In the genomic region with DNA sequence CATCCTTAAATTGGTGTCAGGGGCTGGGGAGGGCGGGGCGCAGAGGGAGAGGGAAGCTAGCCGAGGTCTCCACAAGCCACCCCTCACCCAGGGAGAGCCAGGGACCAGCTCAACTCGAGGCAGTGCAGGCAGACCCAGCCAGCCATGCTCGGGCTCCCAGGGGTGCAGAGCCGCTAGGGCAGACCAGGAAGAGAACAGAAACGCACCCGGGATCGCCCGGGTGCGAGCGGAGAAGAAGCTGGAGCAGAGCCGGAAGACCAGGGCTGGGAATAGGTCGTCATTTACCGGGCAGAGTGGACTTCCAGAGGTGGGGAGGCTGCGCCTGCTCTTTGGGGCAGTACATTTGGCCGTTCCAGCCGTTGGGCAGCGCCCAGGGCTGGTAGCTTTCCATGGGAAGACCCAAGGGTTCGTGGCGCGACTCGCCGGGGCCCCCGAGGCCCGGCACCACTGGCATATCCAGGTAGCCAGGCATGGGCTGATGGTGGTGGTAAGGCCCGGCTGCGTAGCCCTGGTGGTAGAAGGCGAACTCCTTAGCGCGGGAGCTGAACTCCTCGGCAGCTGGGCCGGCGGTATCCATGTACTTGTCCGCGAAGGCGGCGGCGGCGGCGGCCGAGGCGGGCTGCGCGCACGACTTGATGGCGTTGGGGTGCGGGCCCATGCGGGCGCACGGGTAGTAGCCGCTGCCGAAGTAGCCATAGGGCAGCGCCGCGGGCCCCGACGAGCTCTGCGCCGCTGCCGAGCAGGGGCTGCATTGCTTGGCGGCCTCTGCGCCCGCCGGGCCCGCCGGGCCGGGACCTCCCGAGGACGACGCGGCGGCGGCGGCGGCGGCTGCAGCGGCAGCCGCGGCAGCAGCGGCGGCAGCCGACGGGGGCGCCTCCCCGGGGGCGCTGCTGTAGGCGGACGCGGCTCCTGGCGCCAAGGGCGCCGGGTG, we compare ENCODE assay signal across 1 cellular context.
TF ChIP-seq lines count a peak whose summit lies in the region.

No MANE protein-coding gene starts in this region.

TF ChIP-seq in K562, 482 proteins besides CTCF, POLR2A, EP300 and RAD21:
- TF ChIP-seq ZNF239 (CRISPR knock-in tag; IDR thresholded peaks at IDR 0.05) = peak; percentile 84
- TF ChIP-seq, protein P1, sequence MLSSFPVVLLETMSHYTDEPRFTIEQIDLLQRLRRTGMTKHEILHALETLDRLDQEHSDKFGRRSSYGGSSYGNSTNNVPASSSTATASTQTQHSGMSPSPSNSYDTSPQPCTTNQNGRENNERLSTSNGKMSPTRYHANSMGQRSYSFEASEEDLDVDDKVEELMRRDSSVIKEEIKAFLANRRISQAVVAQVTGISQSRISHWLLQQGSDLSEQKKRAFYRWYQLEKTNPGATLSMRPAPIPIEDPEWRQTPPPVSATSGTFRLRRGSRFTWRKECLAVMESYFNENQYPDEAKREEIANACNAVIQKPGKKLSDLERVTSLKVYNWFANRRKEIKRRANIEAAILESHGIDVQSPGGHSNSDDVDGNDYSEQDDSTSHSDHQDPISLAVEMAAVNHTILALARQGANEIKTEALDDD (IDR thresholded peaks at IDR 0.05) = no peak
- TF ChIP-seq, protein P2, sequence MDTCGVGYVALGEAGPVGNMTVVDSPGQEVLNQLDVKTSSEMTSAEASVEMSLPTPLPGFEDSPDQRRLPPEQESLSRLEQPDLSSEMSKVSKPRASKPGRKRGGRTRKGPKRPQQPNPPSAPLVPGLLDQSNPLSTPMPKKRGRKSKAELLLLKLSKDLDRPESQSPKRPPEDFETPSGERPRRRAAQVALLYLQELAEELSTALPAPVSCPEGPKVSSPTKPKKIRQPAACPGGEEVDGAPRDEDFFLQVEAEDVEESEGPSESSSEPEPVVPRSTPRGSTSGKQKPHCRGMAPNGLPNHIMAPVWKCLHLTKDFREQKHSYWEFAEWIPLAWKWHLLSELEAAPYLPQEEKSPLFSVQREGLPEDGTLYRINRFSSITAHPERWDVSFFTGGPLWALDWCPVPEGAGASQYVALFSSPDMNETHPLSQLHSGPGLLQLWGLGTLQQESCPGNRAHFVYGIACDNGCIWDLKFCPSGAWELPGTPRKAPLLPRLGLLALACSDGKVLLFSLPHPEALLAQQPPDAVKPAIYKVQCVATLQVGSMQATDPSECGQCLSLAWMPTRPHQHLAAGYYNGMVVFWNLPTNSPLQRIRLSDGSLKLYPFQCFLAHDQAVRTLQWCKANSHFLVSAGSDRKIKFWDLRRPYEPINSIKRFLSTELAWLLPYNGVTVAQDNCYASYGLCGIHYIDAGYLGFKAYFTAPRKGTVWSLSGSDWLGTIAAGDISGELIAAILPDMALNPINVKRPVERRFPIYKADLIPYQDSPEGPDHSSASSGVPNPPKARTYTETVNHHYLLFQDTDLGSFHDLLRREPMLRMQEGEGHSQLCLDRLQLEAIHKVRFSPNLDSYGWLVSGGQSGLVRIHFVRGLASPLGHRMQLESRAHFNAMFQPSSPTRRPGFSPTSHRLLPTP (IDR thresholded peaks at IDR 0.05; ENCODE audit: borderline replicate concordance, extremely low read depth, insufficient read length) = no peak
TF ChIP-seq in K562: peak in this region for 1.
